Comparison of ENCODE assay signal across 9 cellular contexts in genomic region chr18:62189208-62189607, GRCh38. TPM values are rescaled to one million over a fixed set of nuclear protein-coding genes. Genes with fewer than 3 reads are reported as not detected.
DNase-seq lines count a peak whose midpoint lies in the region; ATAC-seq, FAIRE-seq and TF ChIP-seq lines count a peak whose summit lies in the region.
"Had no signal": no experiment of that assay in that cellular context is flagged by ENCODE, and none has a peak within 500 bp of the region (broad histone marks: within the 10 kb centered on the region; RNA-seq: fewer than 3 reads in every experiment).

No MANE protein-coding gene starts in this region.

- H3K9me3 Mint-ChIP-seq in activated naive CD8-positive, alpha-beta T cell (ENCODE audit: low read depth): no peaks in the 10 kb centered on the region

- no peaks in the 10 kb centered on the region for H3K36me3 ChIP-seq in left ventricle myocardium inferior
- no peaks in the 10 kb centered on the region for H3K36me3 ChIP-seq in keratinocyte (ENCODE audit: control insufficient read depth in 2 of 2, extremely low read depth in 1 of 2, insufficient read depth in 2 of 2, low read length in 2 of 2)
- H3K36me3 ChIP-seq in upper lobe of right lung: no peaks in the 10 kb centered on the region

- H3K27me3 Mint-ChIP-seq in activated naive CD8-positive, alpha-beta T cell: no peaks in the 10 kb centered on the region

- H3K36me3 Mint-ChIP-seq in activated naive CD8-positive, alpha-beta T cell: peaks cover 15% of the 10 kb centered on the region

- FAIRE-seq in keratinocyte (lab: Jason Lieb, UNC): no peak
- FAIRE-seq in GM12891 (lab: Jason Lieb, UNC): no peak

- H3K9me1 ChIP-seq in keratinocyte (ENCODE audit: control insufficient read depth, extremely low read depth, insufficient read depth, low read length): no peaks in the 10 kb centered on the region

- intact Hi-C loops in left ventricle myocardium inferior (cut with micrococcal nuclease) (no loop called here), left cardiac atrium (cut with DNase I) (no loop called here), upper lobe of right lung (cut with DNase I) (loop anchor here (10.0 kb wide), 1 partner anchor 56 kb away; no protein-coding TSS in a partner anchor)

- peaks cover 83% of the 10 kb centered on the region for H3K79me2 ChIP-seq in keratinocyte (ENCODE audit: control insufficient read depth, insufficient read depth, low read length)

- no peaks in the 10 kb centered on the region for H4K20me1 ChIP-seq in keratinocyte (ENCODE audit: control insufficient read depth, extremely low read depth, insufficient read depth, low read length)

- TF ChIP-seq CTCF in left ventricle myocardium inferior (IDR thresholded peaks at IDR 0.05; ENCODE audit: borderline replicate concordance) (no peak), keratinocyte (optimal IDR thresholded peaks at IDR 0.05 in 1 of 3, IDR thresholded peaks at IDR 0.05 in 1 of 3, conservative IDR thresholded peaks at IDR 0.05 in 1 of 3; ENCODE audit: extremely low read depth in 1 of 3, insufficient read depth in 2 of 3, low read length in 3 of 3) (no peak), upper lobe of right lung (IDR thresholded peaks at IDR 0.05) (no peak)

- no peak for TF ChIP-seq POLR2A in GM12891 (IDR thresholded peaks at IDR 0.05; ENCODE audit: low read depth, low read length)

- H3K27ac ChIP-seq in left ventricle myocardium inferior (replicated peaks) (no peak overlapping the region), keratinocyte (ENCODE audit: control insufficient read depth, insufficient read depth, low read length) (no peak overlapping the region), upper lobe of right lung (no peak overlapping the region)

- no peaks in the 10 kb centered on the region for H3K27me3 ChIP-seq in left ventricle myocardium inferior (ENCODE audit: low read depth)
- no peaks in the 10 kb centered on the region for H3K27me3 ChIP-seq in keratinocyte (ENCODE audit: control insufficient read depth, extremely low read depth, insufficient read depth, low read length)
- no peaks in the 10 kb centered on the region for H3K27me3 ChIP-seq in upper lobe of right lung

- no peak for ATAC-seq in left cardiac atrium
- no peak for ATAC-seq in upper lobe of right lung
- ATAC-seq in HG03571 (IDR thresholded peaks at IDR 0.05; ENCODE audit: unreplicated experiment): no peak
- ATAC-seq in HG03442 (IDR thresholded peaks at IDR 0.05; ENCODE audit: unreplicated experiment): no peak

- dilution Hi-C loops in keratinocyte (cut with MboI; ENCODE audit: extremely low pct_ligation_motif_present, low sequenced_read_pairs): no loop called here

- peak overlapping the region; percentile 100 for H3K4me3 Mint-ChIP-seq in activated naive CD8-positive, alpha-beta T cell

- H3K4me1 Mint-ChIP-seq in activated naive CD8-positive, alpha-beta T cell (ENCODE audit: low read depth): peaks cover 80% of the 10 kb centered on the region

- H2AFZ ChIP-seq in keratinocyte (ENCODE audit: control insufficient read depth, low read length): no peak overlapping the region

- H3K4me1 ChIP-seq in left ventricle myocardium inferior (peaks cover 68% of the 10 kb centered on the region), keratinocyte (ENCODE audit: control insufficient read depth, extremely low read depth, insufficient read depth, low read length) (peaks cover 23% of the 10 kb centered on the region), upper lobe of right lung (peaks cover 27% of the 10 kb centered on the region)

- DNase-seq in left ventricle myocardium inferior (no peak), left cardiac atrium (no peak), keratinocyte (ENCODE audit: low read depth, low spot score) (no peak), upper lobe of right lung (no peak), GM12891 (ENCODE audit: insufficient read length, low spot score) (no peak)
- DNase-seq: activated CD4-positive, alpha-beta T cell treated with anti-CD3 and anti-CD28 coated beads for 4 hours had no signal

- peak overlapping the region; percentile 98 for H3K4me3 ChIP-seq in left ventricle myocardium inferior
- H3K4me3 ChIP-seq in keratinocyte (ENCODE audit: control insufficient read depth in 2 of 3, extremely low read depth in 1 of 3, insufficient read depth in 2 of 3, low read depth in 1 of 3, low read length in 3 of 3): peak overlapping the region; percentile 89 to 94 (median 92)
- H3K4me3 ChIP-seq in upper lobe of right lung: peak overlapping the region; percentile 97

- no peak overlapping the region for H3K27ac Mint-ChIP-seq in activated naive CD8-positive, alpha-beta T cell

- peak overlapping the region; percentile 91 for H3K4me2 ChIP-seq in keratinocyte (ENCODE audit: control insufficient read depth, extremely low read depth, insufficient read depth, low read depth, low read length)

- peak overlapping the region; percentile 86 for H3K9ac ChIP-seq in keratinocyte (ENCODE audit: control insufficient read depth, extremely low read depth, insufficient read depth, low read length)

- H3K9me3 ChIP-seq in left ventricle myocardium inferior (replicated peaks) (no peaks in the 10 kb centered on the region), keratinocyte (ENCODE audit: control insufficient read depth, low read depth, low read length) (no peaks in the 10 kb centered on the region), upper lobe of right lung (no peaks in the 10 kb centered on the region)

TF ChIP-seq in GM12891, 5 proteins besides CTCF, POLR2A, EP300 and RAD21:
- TF ChIP-seq PAX5 (IDR thresholded peaks at IDR 0.05; ENCODE audit: insufficient read depth, low read length, severe bottlenecking) (no peak), POLR2AphosphoS5 (IDR thresholded peaks at IDR 0.05; ENCODE audit: low read depth, low read length) (no peak), POU2F2 (IDR thresholded peaks at IDR 0.05; ENCODE audit: low read depth, low read length) (no peak), TAF1 (IDR thresholded peaks at IDR 0.05; ENCODE audit: low read depth, low read length) (no peak), SPI1 (IDR thresholded peaks at IDR 0.05; ENCODE audit: low read depth, low read length) (no peak)

RNA-seq across cellular contexts. Expression of gene RELCH, which starts 2.2 kb away (rescaled TPM):
- total RNA-seq in left ventricle myocardium inferior (15.5 TPM), left cardiac atrium (10 to 100 TPM; 14.7 to 14.8 TPM), upper lobe of right lung (30.0 TPM)
- 9.4 to 21.8 TPM (median 20.1 TPM) in 3 replicates for polyA plus RNA-seq in keratinocyte
- polyA plus RNA-seq in keratinocyte (2011; ENCODE audit: low read depth): 25.3 TPM
- 8.1 and 14.8 TPM in 2 replicates for polyA plus RNA-seq in keratinocyte (2011; cell fraction: cytosol; rRNA removed)
- polyA plus RNA-seq in keratinocyte (2011; cell fraction: nucleus; rRNA removed): 32.9 and 38.5 TPM in 2 replicates
- 10.4 and 29.5 TPM in 2 replicates for polyA plus RNA-seq in keratinocyte (2012; ENCODE audit: low replicate concordance)
- polyA minus RNA-seq in keratinocyte: 34.2 to 65.7 TPM (median 39.9 TPM) in 3 replicates
- 15.7 TPM for polyA minus RNA-seq in keratinocyte (2011; cell fraction: cytosol; rRNA and poly(A)+ RNA removed)
- 51.8 and 90.8 TPM in 2 replicates for polyA minus RNA-seq in keratinocyte (2011; cell fraction: nucleus; rRNA and poly(A)+ RNA removed)
- 6.9 TPM for polyA plus RNA-seq in GM12891 (2012; ENCODE audit: low read depth, missing spikeins)

RNA-seq across cellular contexts. Expression of gene PIGN, which starts 2.4 kb away (rescaled TPM):
- total RNA-seq in left ventricle myocardium inferior: 19.7 TPM
- 10 to 100 TPM; 18.2 to 19.4 TPM for total RNA-seq in left cardiac atrium
- 21.9 to 41.2 TPM (median 30.8 TPM) in 3 replicates for polyA plus RNA-seq in keratinocyte
- polyA plus RNA-seq in keratinocyte (2011; ENCODE audit: low read depth): 12.4 TPM
- 9.8 and 18.5 TPM in 2 replicates for polyA plus RNA-seq in keratinocyte (2011; cell fraction: cytosol; rRNA removed)
- polyA plus RNA-seq in keratinocyte (2011; cell fraction: nucleus; rRNA removed): 23.9 and 34.5 TPM in 2 replicates
- polyA plus RNA-seq in keratinocyte (2012; ENCODE audit: low replicate concordance): 13.9 and 16.3 TPM in 2 replicates
- 31.2 to 153 TPM (median 69.3 TPM) in 3 replicates for polyA minus RNA-seq in keratinocyte
- polyA minus RNA-seq in keratinocyte (2011; cell fraction: cytosol; rRNA and poly(A)+ RNA removed): 34.9 TPM
- polyA minus RNA-seq in keratinocyte (2011; cell fraction: nucleus; rRNA and poly(A)+ RNA removed): 58.1 and 124 TPM in 2 replicates
- total RNA-seq in upper lobe of right lung: 25.2 TPM
- 6.4 TPM for polyA plus RNA-seq in GM12891 (2012; ENCODE audit: low read depth, missing spikeins)
